ENCODE assay signal across 1 cellular context in genomic region chr17:42706732-42707131, GRCh38.
TF ChIP-seq lines count a peak whose summit lies in the region.

No MANE protein-coding gene starts in this region.

TF ChIP-seq in GM12878, 131 proteins besides CTCF, POLR2A, EP300 and RAD21:
- TF ChIP-seq RCOR1 (conservative IDR thresholded peaks at IDR 0.05; ENCODE audit: low read depth, low read length) (no peak), JUNB (IDR thresholded peaks at IDR 0.05) (no peak), RUNX3 (IDR thresholded peaks at IDR 0.05; ENCODE audit: low read length) (peak; percentile 50), CEBPB (IDR thresholded peaks at IDR 0.05; ENCODE audit: borderline replicate concordance in 1 of 2, low read depth in 2 of 2, low read length in 2 of 2) (no peak)
TF ChIP-seq in GM12878: peak in this region for 1.
